ENCODE assay signal across 10 cellular contexts in genomic region chr9:21235468-21236359, GRCh38. TPM values are rescaled to one million over a fixed set of nuclear protein-coding genes. Genes with fewer than 3 reads are reported as not detected.
A peak's percentile ranks its signal among the peaks of the same experiment; 100 is the strongest.
DNase-seq lines count a peak whose midpoint lies in the region; ATAC-seq, FAIRE-seq and TF ChIP-seq lines count a peak whose summit lies in the region.
"Not testable (repeated sequence)": the region's sequence is repeated elsewhere in the genome, so short reads cannot be mapped to it uniquely, and the experiment has no call there.
"Had no signal": no experiment of that assay in that cellular context is flagged by ENCODE, and none has a peak within 500 bp of the region (broad histone marks: within the 10 kb centered on the region; RNA-seq: fewer than 3 reads in every experiment).

No MANE protein-coding gene starts in this region.

- not testable (repeated sequence) for H3K4me2 ChIP-seq in IMR-90 (ENCODE audit: low read depth, low read length); OCI-LY1 (ENCODE audit: low read length); neural progenitor cell

- peak; percentile 86 for FAIRE-seq in GM18507 (lab: Jason Lieb, UNC)

- not testable (repeated sequence) for H3K4ac ChIP-seq in IMR-90 (ENCODE audit: low read depth, low read length)

- H2BK20ac ChIP-seq in IMR-90 (ENCODE audit: low read depth, low read length): not testable (repeated sequence)

- H2BK120ac ChIP-seq in IMR-90 (ENCODE audit: low read depth, low read length): not testable (repeated sequence)

- not testable (repeated sequence) for H2AFZ ChIP-seq in IMR-90 (replicated peaks; ENCODE audit: low read length, poor library complexity); OCI-LY1 (ENCODE audit: low read length)
- peak overlapping the region; percentile 35 for H2AFZ ChIP-seq in neural progenitor cell (replicated peaks)

- not testable (repeated sequence) for H3K23ac ChIP-seq in IMR-90 (ENCODE audit: low read depth, low read length)

- H3K27me3 ChIP-seq in IMR-90 (ENCODE audit: control insufficient read depth, insufficient read depth, low read length); OCI-LY1 (ENCODE audit: insufficient read depth, low read length); gastroesophageal sphincter: not testable (repeated sequence)
- peaks cover 21% of the 10 kb centered on the region for H3K27me3 ChIP-seq in neural progenitor cell

- H3K9me1 ChIP-seq in IMR-90 (ENCODE audit: insufficient read depth, low read length): not testable (repeated sequence)

- CTCF ChIA-PET in HEK293 (lab: Yijun Ruan, JAX): interaction anchor here (0.6 to 2.7 kb wide), 58 partner anchors 9 to 1238 kb away, joined by 3 to 24 read pairs (median 4); partner anchors contain the start of gene IFNA16
- CTCF ChIA-PET in IMR-90 (lab: Yijun Ruan, JAX): interaction anchor here (0.6 to 2.3 kb wide), 9 partner anchors 17 to 561 kb away, joined by 3 to 10 read pairs (median 3); no protein-coding TSS in a partner anchor

- not testable (repeated sequence) for H2BK15ac ChIP-seq in IMR-90 (ENCODE audit: low read depth, low read length)

- H2BK5ac ChIP-seq in IMR-90 (ENCODE audit: low read depth, low read length, poor library complexity, severe bottlenecking): not testable (repeated sequence)

- dilution Hi-C loops in IMR-90 (cut with HindIII; ENCODE audit: low sequenced_read_pairs, unreplicated experiment): not testable (repeated sequence)

- not testable (repeated sequence) for H3K18ac ChIP-seq in IMR-90 (ENCODE audit: low read depth, low read length)

- not testable (repeated sequence) for H3K79me2 ChIP-seq in OCI-LY1 (ENCODE audit: insufficient read depth, low read length); neural progenitor cell (ENCODE audit: low read depth)

- DNase-seq in AML-193 (lab: John Stamatoyannopoulos, UW): peak; percentile 84 to 91
- DNase-seq in GM18507 (ENCODE audit: extremely low spot score, insufficient read length, low read depth): not testable (repeated sequence)
- DNase-seq in IMR-90: peak; percentile 43
- DNase-seq in neural progenitor cell (ENCODE audit: low spot score): peak; percentile 66

- in situ Hi-C loops in IMR-90 (cut with MboI; ENCODE audit: low sequenced_read_pairs): not testable (repeated sequence)

- not testable (repeated sequence) for H3K4me1 Mint-ChIP-seq in activated naive CD8-positive, alpha-beta T cell (ENCODE audit: low read depth); neural progenitor cell

- H3K9me3 Mint-ChIP-seq in activated naive CD8-positive, alpha-beta T cell (ENCODE audit: low read depth); neural progenitor cell: not testable (repeated sequence)

- TF ChIP-seq EP300 in gastroesophageal sphincter (IDR thresholded peaks at IDR 0.05): not testable (repeated sequence)

- not testable (repeated sequence) for H3K36me3 ChIP-seq in HEK293 (ENCODE audit: control insufficient read depth in 2 of 2, insufficient read depth in 1 of 2, low read length in 2 of 2); IMR-90 (ENCODE audit: control insufficient read depth, insufficient read depth, low read length); OCI-LY1 (ENCODE audit: insufficient read depth, low read length); gastroesophageal sphincter; neural progenitor cell

- not testable (repeated sequence) for H2AK5ac ChIP-seq in IMR-90 (ENCODE audit: low read depth, low read length)

- not testable (repeated sequence) for H4K8ac ChIP-seq in IMR-90 (ENCODE audit: low read depth in 2 of 2, low read length in 2 of 2)

- not testable (repeated sequence) for H3F3A ChIP-seq in OCI-LY1 (ENCODE audit: insufficient read depth, low read length); neural progenitor cell (ENCODE audit: low read depth)

- peak; percentile 87 for ATAC-seq in IMR-90 (ENCODE audit: low read depth)
- not testable (repeated sequence) for ATAC-seq in gastroesophageal sphincter

- not testable (repeated sequence) for H3K14ac ChIP-seq in IMR-90 (replicated peaks; ENCODE audit: low read depth, low read length)

- H3K27me3 Mint-ChIP-seq in activated naive CD8-positive, alpha-beta T cell; neural progenitor cell (ENCODE audit: insufficient read depth, low read depth): not testable (repeated sequence)

- no CpG with 5 or more reads among the region's 8 CpGs for WGBS in IMR-90 (ENCODE audit: extremely low coverage in 2 of 2, insufficient read length in 1 of 2), 2 experiments
- WGBS in gastroesophageal sphincter (ENCODE audit: low coverage in 1 of 2), 2 donors: 30 to 34% methylated on average over 8 of the region's 8 CpGs

- H3K36me3 Mint-ChIP-seq in activated naive CD8-positive, alpha-beta T cell; neural progenitor cell: not testable (repeated sequence)

- not testable (repeated sequence) for H3K9me2 ChIP-seq in OCI-LY1 (ENCODE audit: low read depth, low read length)

- not testable (repeated sequence) for H4K20me1 ChIP-seq in IMR-90 (ENCODE audit: insufficient read depth, low read length); OCI-LY1 (ENCODE audit: insufficient read depth, low read length); neural progenitor cell (ENCODE audit: low read depth)

- POLR2A ChIA-PET in HEK293 (lab: Yijun Ruan, JAX); IMR-90 (lab: Charles Lee; ENCODE audit: unreplicated experiment): not testable (repeated sequence)

- TF ChIP-seq POLR2A in IMR-90 (IDR thresholded peaks at IDR 0.05; ENCODE audit: low read depth, low read length); gastroesophageal sphincter (IDR thresholded peaks at IDR 0.05): not testable (repeated sequence)

- H3K9me3 ChIP-seq in HEK293 (ENCODE audit: control insufficient read depth, insufficient read depth, low read depth, low read length); IMR-90 (ENCODE audit: control insufficient read depth, insufficient read depth, low read length); OCI-LY1 (ENCODE audit: low read length); gastroesophageal sphincter; neural progenitor cell (ENCODE audit: low read depth): not testable (repeated sequence)

- H3K4me1 ChIP-seq in HEK293 (ENCODE audit: control insufficient read depth, insufficient read depth, low read length); IMR-90 (ENCODE audit: control insufficient read depth, insufficient read depth, low read length); OCI-LY1 (ENCODE audit: insufficient read depth, low read length, severe bottlenecking); gastroesophageal sphincter; neural progenitor cell: not testable (repeated sequence)

- TF ChIP-seq RAD21 in IMR-90 (IDR thresholded peaks at IDR 0.05; ENCODE audit: low read length): peak; percentile 54

- H4K5ac ChIP-seq in IMR-90 (ENCODE audit: low read depth, low read length): not testable (repeated sequence)

- H3K27ac ChIP-seq in HEK293 (ENCODE audit: extremely low read depth, low read depth, low read length); IMR-90 (ENCODE audit: insufficient read depth, low read length); OCI-LY1 (ENCODE audit: low read depth, low read length, poor library complexity, severe bottlenecking); gastroesophageal sphincter; neural progenitor cell: not testable (repeated sequence)

- H3K56ac ChIP-seq in IMR-90 (ENCODE audit: extremely low read depth, insufficient read depth, low read length): not testable (repeated sequence)

- H3K79me1 ChIP-seq in IMR-90 (ENCODE audit: low read depth in 1 of 2, low read length in 2 of 2): not testable (repeated sequence)

- H3K27ac Mint-ChIP-seq in activated naive CD8-positive, alpha-beta T cell; neural progenitor cell: not testable (repeated sequence)

- TF ChIP-seq CTCF in HEK293 (tag by site-specific recombination; IDR thresholded peaks at IDR 0.05) (peak; percentile 27; the same call in 1 of the 2 replicates), IMR-90 (conservative IDR thresholded peaks at IDR 0.05; ENCODE audit: low read depth, low read length) (peak; percentile 52), OCI-LY1 (IDR thresholded peaks at IDR 0.05; ENCODE audit: low read length) (peak; percentile 73), gastroesophageal sphincter (IDR thresholded peaks at IDR 0.05) (peak in 3 of 4 experiments; percentile 26 to 52 (median 31)), neural progenitor cell (IDR thresholded peaks at IDR 0.05) (peak; percentile 70)

- not testable (repeated sequence) for H3K9ac ChIP-seq in IMR-90 (ENCODE audit: low read depth, low read length); OCI-LY1 (ENCODE audit: low read length); neural progenitor cell

- intact Hi-C loops in IMR-90 (cut with micrococcal nuclease): loop anchor here (1.0 to 5.0 kb wide), 2 partner anchors 217 to 554 kb away; no protein-coding TSS in a partner anchor

- H3K4me3 ChIP-seq in HEK293 (ENCODE audit: low read depth, low read length); IMR-90 (ENCODE audit: insufficient read depth, low read depth, low read length); OCI-LY1 (ENCODE audit: low read depth, low read length, poor library complexity, severe bottlenecking); gastroesophageal sphincter; neural progenitor cell: not testable (repeated sequence)

- not testable (repeated sequence) for BruUV-seq in IMR-90 (replicated peaks; lab: Mats Ljungman, UMichigan)

- not testable (repeated sequence) for H2AK9ac ChIP-seq in IMR-90 (replicated peaks; ENCODE audit: low read depth, low read length, poor library complexity)

- H3K4me3 Mint-ChIP-seq in activated naive CD8-positive, alpha-beta T cell: peak overlapping the region; percentile 72
- not testable (repeated sequence) for H3K4me3 Mint-ChIP-seq in neural progenitor cell

- not testable (repeated sequence) for H4K91ac ChIP-seq in IMR-90 (ENCODE audit: insufficient read depth, low read depth, low read length)

RNA-seq across cellular contexts. Expression of gene IFNA14, which starts 4.1 kb away (rescaled TPM):
- total RNA-seq in IMR-90 (2012; rRNA removed) (not detected in 2 replicates), gastroesophageal sphincter (under 1 TPM in 1 of 4 donors, not detected in 3; 0.40 TPM), neural progenitor cell (ENCODE audit: low replicate concordance) (not detected in 2 replicates)
- not detected in 2 replicates for polyA plus RNA-seq in IMR-90 (2012; rRNA removed)
- polyA plus RNA-seq in IMR-90 (2012; cell fraction: cytosol; rRNA removed): not detected in 2 replicates
- not detected in 2 replicates for polyA plus RNA-seq in IMR-90 (2012; cell fraction: nucleus; rRNA removed; ENCODE audit: low replicate concordance)
- total RNA-seq: cardiac septum, right atrium auricular region had no signal

RNA-seq across cellular contexts. Expression of gene IFNA17, which starts 7.7 kb away (rescaled TPM):
- total RNA-seq in IMR-90 (2012; rRNA removed): not detected in 2 replicates
- not detected in 2 replicates for polyA plus RNA-seq in IMR-90 (2012; rRNA removed)
- not detected in 2 replicates for polyA plus RNA-seq in IMR-90 (2012; cell fraction: cytosol; rRNA removed)
- polyA plus RNA-seq in IMR-90 (2012; cell fraction: nucleus; rRNA removed; ENCODE audit: low replicate concordance): not detected in 2 replicates
- not detected for total RNA-seq in gastroesophageal sphincter
- total RNA-seq in neural progenitor cell (ENCODE audit: low replicate concordance): not detected in 2 replicates
- total RNA-seq: cardiac septum, right atrium auricular region had no signal

RNA-seq across cellular contexts. Expression of gene IFNA16, which starts 18.6 kb away (rescaled TPM):
- total RNA-seq in IMR-90 (2012; rRNA removed) (not detected in 2 replicates), gastroesophageal sphincter (not detected), neural progenitor cell (ENCODE audit: low replicate concordance) (not detected in 2 replicates)
- polyA plus RNA-seq in IMR-90 (2012; rRNA removed): not detected in 2 replicates
- not detected in 2 replicates for polyA plus RNA-seq in IMR-90 (2012; cell fraction: cytosol; rRNA removed)
- polyA plus RNA-seq in IMR-90 (2012; cell fraction: nucleus; rRNA removed; ENCODE audit: low replicate concordance): not detected in 2 replicates
- total RNA-seq: cardiac septum, right atrium auricular region had no signal

RNA-seq across cellular contexts. Expression of gene IFNA10, which starts 28.8 kb away (rescaled TPM):
- total RNA-seq in IMR-90 (2012; rRNA removed) (not detected in 2 replicates), gastroesophageal sphincter (not detected), neural progenitor cell (ENCODE audit: low replicate concordance) (not detected in 2 replicates)
- not detected in 2 replicates for polyA plus RNA-seq in IMR-90 (2012; rRNA removed)
- not detected in 2 replicates for polyA plus RNA-seq in IMR-90 (2012; cell fraction: cytosol; rRNA removed)
- polyA plus RNA-seq in IMR-90 (2012; cell fraction: nucleus; rRNA removed; ENCODE audit: low replicate concordance): not detected in 2 replicates
- total RNA-seq: cardiac septum, right atrium auricular region had no signal

RNA-seq across cellular contexts. Expression of gene IFNA7, which starts 33.7 kb away (rescaled TPM):
- total RNA-seq in IMR-90 (2012; rRNA removed) (not detected in 2 replicates), gastroesophageal sphincter (not detected), neural progenitor cell (ENCODE audit: low replicate concordance) (not detected in 2 replicates)
- not detected in 2 replicates for polyA plus RNA-seq in IMR-90 (2012; rRNA removed)
- not detected in 2 replicates for polyA plus RNA-seq in IMR-90 (2012; cell fraction: cytosol; rRNA removed)
- polyA plus RNA-seq in IMR-90 (2012; cell fraction: nucleus; rRNA removed; ENCODE audit: low replicate concordance): not detected in 2 replicates
- total RNA-seq: cardiac septum, right atrium auricular region had no signal
